8 cellular contexts compared by ENCODE assay signal in genomic region chr6:24125980-24126379, GRCh38.
DNase-seq lines count a peak whose midpoint lies in the region; ATAC-seq lines count a peak whose summit lies in the region.

NRSN1 (plus strand) TSS chr6:24126215; CDS start chr6:24134328, 8,113 bp downstream.

- peaks cover 7% of the 10 kb centered on the region for H3K9me3 Mint-ChIP-seq in activated naive CD8-positive, alpha-beta T cell treated with anti-CD3 and anti-CD28 coated beads, Interleukin-2, amount 50 U/mL, for 24 hours

- H3K4me3 Mint-ChIP-seq in activated naive CD8-positive, alpha-beta T cell treated with anti-CD3 and anti-CD28 coated beads, Interleukin-2, amount 50 U/mL, for 24 hours = no peak within 1 kb of the TSS

- no peak for ATAC-seq in activated naive CD8-positive, alpha-beta T cell treated with anti-CD3 and anti-CD28 coated beads, Interleukin-2, amount 50 U/mL, for 24 hours
- ATAC-seq in HG03196 (IDR thresholded peaks at IDR 0.05; ENCODE audit: unreplicated experiment) (no peak), HG02763 (IDR thresholded peaks at IDR 0.05; ENCODE audit: unreplicated experiment) (no peak)

- peak; percentile 93 for DNase-seq in DMS 273 (lab: John Stamatoyannopoulos, UW; ENCODE audit: unreplicated experiment)
- peak; percentile 64 for DNase-seq in NCI-H146 treated with DMSO at 0.1 percent for 48 hours (lab: John Stamatoyannopoulos, UW; ENCODE audit: unreplicated experiment)
- peak; percentile 23 for DNase-seq in activated naive CD8-positive, alpha-beta T cell treated with anti-CD3 and anti-CD28 coated beads, Interleukin-2, amount 50 U/mL, for 24 hours
- DNase-seq in left kidney (ENCODE audit: low read depth, low spot score) = peak; percentile 79
- no peak for DNase-seq in UCSD-AML1 (lab: John Stamatoyannopoulos, UW; ENCODE audit: unreplicated experiment)
- no peak for DNase-seq in GM03348 (ENCODE audit: low spot score)

- H3K27me3 Mint-ChIP-seq in activated naive CD8-positive, alpha-beta T cell treated with anti-CD3 and anti-CD28 coated beads, Interleukin-2, amount 50 U/mL, for 24 hours = peaks cover 28% of the 10 kb centered on the region

- peaks cover 1% of the 10 kb centered on the region for H3K36me3 Mint-ChIP-seq in activated naive CD8-positive, alpha-beta T cell treated with anti-CD3 and anti-CD28 coated beads, Interleukin-2, amount 50 U/mL, for 24 hours (ENCODE audit: low read depth)

- H3K27ac Mint-ChIP-seq in activated naive CD8-positive, alpha-beta T cell treated with anti-CD3 and anti-CD28 coated beads, Interleukin-2, amount 50 U/mL, for 24 hours = no peak within 1 kb of the TSS

- H3K4me1 Mint-ChIP-seq in activated naive CD8-positive, alpha-beta T cell treated with anti-CD3 and anti-CD28 coated beads, Interleukin-2, amount 50 U/mL, for 24 hours = no peaks in the 10 kb centered on the region

Comparison
In these comparisons a context has a peak if more than half of its experiments do, and no peak if none do; other contexts are left out.
1. DNase-seq: peak in DMS 273 (single experiment), NCI-H146 treated with DMSO at 0.1 percent for 48 hours (single experiment), activated naive CD8-positive, alpha-beta T cell treated with anti-CD3 and anti-CD28 coated beads, Interleukin-2, amount 50 U/mL, for 24 hours (single experiment) and left kidney (single experiment); none in UCSD-AML1 (single experiment) and GM03348 (single experiment).